In genomic region chr11:33160147-33160546, GRCh38 we compare ENCODE assay signal across 8 cellular contexts. TPM values are rescaled to one million over a fixed set of nuclear protein-coding genes. Genes with fewer than 3 reads are reported as not detected.
A peak's percentile ranks its signal among the peaks of the same experiment; 100 is the strongest.
DNase-seq lines count a peak whose midpoint lies in the region; ATAC-seq, FAIRE-seq and TF ChIP-seq lines count a peak whose summit lies in the region.

No MANE protein-coding gene starts in this region.

- H3K4me3 ChIP-seq in K562 (peak overlapping the region; percentile 73), HepG2 (replicated peaks in 1 of 3; ENCODE audit: insufficient read depth in 1 of 3, low read depth in 2 of 3, low read length in 3 of 3) (peak overlapping the region; percentile 76 to 96 (median 83); a peak in 5 of 6 replicates), transverse colon (peak overlapping the region in 3 of 4 donors; percentile 60 to 89 (median 77))

- TF ChIP-seq CTCF in K562 (IDR thresholded peaks at IDR 0.05 in 2 of 3, conservative IDR thresholded peaks at IDR 0.05 in 1 of 3; ENCODE audit: insufficient read depth in 2 of 3, low read depth in 1 of 3, low read length in 3 of 3) (no peak), HepG2 (CRISPR knock-in tag; IDR thresholded peaks at IDR 0.05) (no peak), transverse colon (IDR thresholded peaks at IDR 0.05) (no peak), omental fat pad (IDR thresholded peaks at IDR 0.05) (no peak)

- TF ChIP-seq RAD21 in K562 (CRISPR knock-in tag; conservative IDR thresholded peaks at IDR 0.05 in 1 of 2, IDR thresholded peaks at IDR 0.05 in 1 of 2) = no peak
- TF ChIP-seq RAD21 in HepG2 (CRISPR knock-in tag; IDR thresholded peaks at IDR 0.05) = no peak

- no peaks in the 10 kb centered on the region for H3K27me3 ChIP-seq in K562 (ENCODE audit: control insufficient read depth in 2 of 2, insufficient read depth in 2 of 2, low read length in 2 of 2)
- no peaks in the 10 kb centered on the region for H3K27me3 ChIP-seq in HepG2 (ENCODE audit: control insufficient read depth in 1 of 2, insufficient read depth in 2 of 2, low read length in 2 of 2)
- no peaks in the 10 kb centered on the region for H3K27me3 ChIP-seq in transverse colon

- H2AFZ ChIP-seq in K562 (ENCODE audit: low read depth, low read length) (no peak overlapping the region), HepG2 (ENCODE audit: low read length) (no peak overlapping the region)

- peaks cover 32% of the 10 kb centered on the region for H3K36me3 ChIP-seq in K562 (ENCODE audit: control insufficient read depth, insufficient read depth, low read length)
- H3K36me3 ChIP-seq in HepG2 (replicated peaks in 1 of 2; ENCODE audit: control insufficient read depth in 1 of 2, insufficient read depth in 2 of 2, low read length in 2 of 2) = no peaks in the 10 kb centered on the region
- H3K36me3 ChIP-seq in transverse colon = no peaks in the 10 kb centered on the region

- POLR2A ChIA-PET in K562 (lab: Yijun Ruan, JAX) = interaction anchor here (0.7 to 2.3 kb wide), 7 partner anchors 10 to 167 kb away, joined by 3 to 6 read pairs (median 4); partner anchors contain the start of gene TCP11L1
- POLR2A ChIA-PET in HepG2 (lab: Yijun Ruan, JAX) = interaction anchor here (0.9 to 1.9 kb wide), 2 partner anchors 121 to 144 kb away, joined by 3 to 6 read pairs; partner anchors contain the start of gene DEPDC7

- H3K9me1 ChIP-seq in K562 (ENCODE audit: control insufficient read depth, insufficient read depth, low read length) = no peaks in the 10 kb centered on the region

- H3K9me3 ChIP-seq in K562 (replicated peaks; ENCODE audit: control insufficient read depth, insufficient read depth, low read depth, low read length) = peaks cover 4% of the 10 kb centered on the region; the same call in 1 of the 2 replicates
- no peaks in the 10 kb centered on the region for H3K9me3 ChIP-seq in HepG2 (ENCODE audit: low read length)
- H3K9me3 ChIP-seq in transverse colon = no peaks in the 10 kb centered on the region

- H3K9ac ChIP-seq in K562 (ENCODE audit: insufficient read depth in 1 of 2, low read depth in 2 of 2, low read length in 2 of 2) (peak overlapping the region in 1 of 2 experiments; percentile 97; a peak in 3 of 4 replicates), HepG2 (ENCODE audit: insufficient read depth, low read depth, low read length) (peak overlapping the region; percentile 91)

- no peak for FAIRE-seq in K562 (lab: Jason Lieb, UNC)
- peak; percentile 48 for FAIRE-seq in HepG2 (lab: Jason Lieb, UNC)

- peak; percentile 36 for DNase-seq in SIG-M5 treated with dmso at 0.1 percent for 504 hours (lab: John Stamatoyannopoulos, UW; ENCODE audit: unreplicated experiment)
- no peak for DNase-seq in SIG-M5 (lab: John Stamatoyannopoulos, UW)
- DNase-seq in NCI-H2227 (lab: John Stamatoyannopoulos, UW; ENCODE audit: unreplicated experiment) = peak; percentile 74
- peak in 1 of 4 experiments; percentile 58 for DNase-seq in K562 (ENCODE audit: extremely low read depth in 1 of 4, low spot score in 3 of 4)
- DNase-seq in HepG2 (ENCODE audit: low spot score) = peak; percentile 26
- no peak for DNase-seq in transverse colon
- DNase-seq in omental fat pad (ENCODE audit: low spot score) = no peak

- TF ChIP-seq EP300 in K562 (IDR thresholded peaks at IDR 0.05; ENCODE audit: low read length) (no peak), HepG2 (IDR thresholded peaks at IDR 0.05; ENCODE audit: low read depth in 2 of 2, low read length in 2 of 2) (no peak), HepG2 (CRISPR knock-in tag; IDR thresholded peaks at IDR 0.05; ENCODE audit: borderline replicate concordance) (no peak), transverse colon (IDR thresholded peaks at IDR 0.05; ENCODE audit: low read depth) (no peak)

- intact Hi-C loops in K562 (cut with micrococcal nuclease) (loop anchor here (2.0 kb wide), 2 partner anchors 99 to 577 kb away; partner anchors contain the start of gene CD59), HepG2 (cut with micrococcal nuclease; ENCODE audit: unreplicated experiment) (loop anchor here (2.0 to 5.0 kb wide), 3 partner anchors 51 to 268 kb away; partner anchors contain the start of genes HIPK3 and QSER1), transverse colon (cut with DNase I; ENCODE audit: low total_unique reads) (no loop called here)

- peak overlapping the region; percentile 92 for H3K4me2 ChIP-seq in K562 (ENCODE audit: insufficient read depth, low read length)
- peak overlapping the region; percentile 84 for H3K4me2 ChIP-seq in HepG2 (ENCODE audit: low read depth, low read length)

- no peak for TF ChIP-seq POLR2A in K562 (conservative IDR thresholded peaks at IDR 0.05)
- no peak for TF ChIP-seq POLR2A in HepG2 (IDR thresholded peaks at IDR 0.05; ENCODE audit: insufficient read depth in 1 of 2, low read depth in 2 of 2, low read length in 2 of 2)
- TF ChIP-seq POLR2A in transverse colon (IDR thresholded peaks at IDR 0.05) = no peak

- in situ Hi-C loops in K562 (cut with MboI) (no loop called here), HepG2 (cut with HindIII; ENCODE audit: extremely low pct_ligation_motif_present, low pct_unique_long_range_greater_than_20kb) (loop anchor here (10.0 kb wide), 1 partner anchor 525 kb away; no protein-coding TSS in a partner anchor), transverse colon (cut with MboI; ENCODE audit: low pct_ligation_motif_present in 1 of 4, low pct_unique_long_range_greater_than_20kb in 1 of 4, low sequenced_read_pairs in 3 of 4) (loop anchor here in 3 of 4 donors (10.0 to 25.0 kb wide), 2 partner anchors 175 to 577 kb away; partner anchors contain the start of gene CD59 (in 2 of the 3))

- H3K27ac ChIP-seq in K562 (ENCODE audit: extremely low read depth, low read depth, low read length) = peak overlapping the region; percentile 96
- H3K27ac ChIP-seq in HepG2 (ENCODE audit: extremely low read length, insufficient read depth, low read length) = peak overlapping the region; percentile 86
- H3K27ac ChIP-seq in transverse colon = peak overlapping the region in 3 of 4 donors; percentile 80 to 88 (median 82)

- CTCF ChIA-PET in K562 (lab: Yijun Ruan, JAX; ENCODE audit: low intra/inter-chr PET ratio) = no interaction called here
- CTCF ChIA-PET in HepG2 (lab: Yijun Ruan, JAX; ENCODE audit: low intra/inter-chr PET ratio, low total read pairs) = no interaction called here

- BruUV-seq in K562 (replicated peaks; lab: Mats Ljungman, UMichigan) = no TSS peak
- BruUV-seq in HepG2 (replicated peaks; lab: Mats Ljungman, UMichigan) = no TSS peak

- ATAC-seq in K562 = peak; percentile 47
- ATAC-seq in HepG2 = no peak
- ATAC-seq in omental fat pad (ENCODE audit: low FRiP score) = no peak
- ATAC-seq in GM19452 (IDR thresholded peaks at IDR 0.05; ENCODE audit: unreplicated experiment) = no peak

- peaks cover 15 to 18% of the 10 kb centered on the region in 2 experiments for H3K4me1 ChIP-seq in K562 (replicated peaks in 1 of 2; ENCODE audit: control insufficient read depth in 2 of 2, insufficient read depth in 2 of 2, low read length in 2 of 2)
- peaks cover 52% of the 10 kb centered on the region for H3K4me1 ChIP-seq in HepG2 (ENCODE audit: insufficient read depth, low read length)
- H3K4me1 ChIP-seq in transverse colon = peaks cover 5 to 43% (median 18%) of the 10 kb centered on the region in 4 donors

- WGBS in K562 (ENCODE audit: insufficient coverage, low coverage, missing lambda C conversion rate) = 0% methylated on average over 8 of the region's 8 CpGs
- WGBS in HepG2 (ENCODE audit: low lambda C conversion rate) = 7% methylated on average over 8 of the region's 8 CpGs
- 4 to 6% methylated on average over 7 to 8 of the region's 8 CpGs for WGBS in transverse colon (ENCODE audit: low coverage in 1 of 2), 2 donors

- H4K20me1 ChIP-seq in K562 (replicated peaks; ENCODE audit: control insufficient read depth, insufficient read depth, low read length) (peaks cover 24% of the 10 kb centered on the region), HepG2 (ENCODE audit: insufficient read depth, low read length) (peaks cover 32% of the 10 kb centered on the region)

- H3K79me2 ChIP-seq in K562 (ENCODE audit: control insufficient read depth, insufficient read depth, low read length) (peaks cover 69% of the 10 kb centered on the region), HepG2 (ENCODE audit: insufficient read depth, low read length) (peaks cover 65% of the 10 kb centered on the region)

RNA-seq across cellular contexts. Expression of gene CSTF3, which starts 1.1 kb away (rescaled TPM):
- 54.9 and 143 TPM in 2 replicates for total RNA-seq in K562 (2011; cell fraction: chromatin; rRNA removed; ENCODE audit: low replicate concordance)
- 31.2 and 37.0 TPM in 2 replicates for total RNA-seq in K562 (2011; cell fraction: nucleolus; rRNA removed)
- 72.7 and 85.7 TPM in 2 replicates for total RNA-seq in K562 (2011; cell fraction: nucleoplasm; rRNA removed)
- 33.6 and 37.0 TPM in 2 replicates for total RNA-seq in K562 (2014; rRNA removed)
- 53.7 and 66.3 TPM in 2 replicates for total RNA-seq in K562 (2014; rRNA removed; fragmentation: Illumina TruSeq; extraction: Trizol)
- total RNA-seq in K562 (2015; rRNA removed; fragmentation: Illumina TruSeq; extraction: Trizol) = 46.1 and 47.7 TPM in 2 replicates
- 47.8 and 60.7 TPM in 2 replicates for total RNA-seq in K562 (2021)
- polyA plus RNA-seq in K562 (2011; rRNA removed) = 61.7 and 63.8 TPM in 2 replicates
- 9.8 and 29.4 TPM in 2 replicates for polyA plus RNA-seq in K562 (2011; cell fraction: cytosol; rRNA removed)
- 102 and 157 TPM in 2 replicates for polyA plus RNA-seq in K562 (2011; cell fraction: nucleus; rRNA removed)
- polyA plus RNA-seq in K562 (2012) = 47.3 and 108 TPM in 2 replicates
- 55.6 and 61.0 TPM in 2 replicates for polyA plus RNA-seq in K562 (2014; fragmentation: Illumina TruSeq; extraction: Trizol)
- polyA plus RNA-seq in K562 (2014; fragmentation: Nextera tagmentation; extraction: Ambion mirVana) = 10 to 100 TPM; 71.1 to 83.3 TPM
- 101 and 111 TPM in 2 replicates for polyA plus RNA-seq in K562 (2014; rRNA removed)
- 57.6 and 60.5 TPM in 2 replicates for polyA minus RNA-seq in K562 (2011; rRNA and poly(A)+ RNA removed)
- polyA minus RNA-seq in K562 (2011; cell fraction: cytosol; rRNA and poly(A)+ RNA removed) = 9.4 and 11.6 TPM in 2 replicates
- polyA minus RNA-seq in K562 (2011; cell fraction: nucleus; rRNA and poly(A)+ RNA removed) = 90.7 and 164 TPM in 2 replicates
- total RNA-seq in HepG2 (2016; rRNA removed; fragmentation: Illumina TruSeq; extraction: Trizol) = 43.6 and 53.0 TPM in 2 replicates
- 7.4 and 8.8 TPM in 2 replicates for total RNA-seq in HepG2 (2016; cell fraction: cytosol; rRNA removed; fragmentation: Illumina TruSeq; extraction: Trizol; ENCODE audit: low read depth)
- 43.7 and 51.2 TPM in 2 replicates for total RNA-seq in HepG2 (2016; cell fraction: insoluble cytoplasmic fraction; rRNA removed; fragmentation: Illumina TruSeq; extraction: Trizol)
- 10.1 and 11.1 TPM in 2 replicates for total RNA-seq in HepG2 (2016; cell fraction: membrane; rRNA removed; fragmentation: Illumina TruSeq; extraction: Trizol)
- 71.1 and 72.8 TPM in 2 replicates for total RNA-seq in HepG2 (2016; cell fraction: nucleus; rRNA removed; fragmentation: Illumina TruSeq; extraction: Trizol)
- polyA plus RNA-seq in HepG2 (2011; rRNA removed) = 16.8 and 21.5 TPM in 2 replicates
- polyA plus RNA-seq in HepG2 (2011; cell fraction: cytosol; rRNA removed) = 8.6 and 13.6 TPM in 2 replicates
- 17.7 and 23.0 TPM in 2 replicates for polyA plus RNA-seq in HepG2 (2011; cell fraction: nucleus; rRNA removed)
- 27.3 and 36.2 TPM in 2 replicates for polyA plus RNA-seq in HepG2 (2012)
- 3.0 and 3.5 TPM in 2 replicates for polyA plus RNA-seq in HepG2 (2016; cell fraction: cytosol; fragmentation: Illumina TruSeq; extraction: Trizol; ENCODE audit: low read depth)
- polyA plus RNA-seq in HepG2 (2016; cell fraction: insoluble cytoplasmic fraction; fragmentation: Illumina TruSeq; extraction: Trizol; ENCODE audit: low read depth) = 49.9 and 56.7 TPM in 2 replicates
- polyA plus RNA-seq in HepG2 (2016; cell fraction: membrane; fragmentation: Illumina TruSeq; extraction: Trizol; ENCODE audit: low read depth) = 6.4 and 6.9 TPM in 2 replicates
- polyA plus RNA-seq in HepG2 (2016; cell fraction: nucleus; fragmentation: Illumina TruSeq; extraction: Trizol; ENCODE audit: insufficient read depth, low read depth) = 52.1 and 58.8 TPM in 2 replicates
- polyA minus RNA-seq in HepG2 (2011; rRNA and poly(A)+ RNA removed; ENCODE audit: low replicate concordance) = 33.2 and 45.3 TPM in 2 replicates
- 12.4 and 13.6 TPM in 2 replicates for polyA minus RNA-seq in HepG2 (2011; cell fraction: cytosol; rRNA and poly(A)+ RNA removed)
- 158 and 171 TPM in 2 replicates for polyA minus RNA-seq in HepG2 (2011; cell fraction: nucleus; rRNA and poly(A)+ RNA removed)
- 100 to 1,000 TPM in 1 of 4 donors, 10 to 100 TPM in 2, 1 to 10 TPM in 1; 2.2 to 167 (median 14.2) TPM for total RNA-seq in transverse colon
- 10 to 100 TPM in 2 of 4 donors, 1 to 10 TPM in 2; 7.9 to 22.1 (median 11.4) TPM for total RNA-seq in omental fat pad

Comparison
In these comparisons a context has a peak if more than half of its experiments do, and no peak if none do; other contexts are left out.
1. DNase-seq: peak in SIG-M5 treated with dmso at 0.1 percent for 504 hours (single experiment), NCI-H2227 (single experiment) and HepG2 (single experiment); none in SIG-M5 (single experiment), transverse colon (single experiment) and omental fat pad (single experiment).
2. Peak in every context shown above with its lines, with median percentiles within 50 percentile points of each other: H3K27ac ChIP-seq and H3K4me3 ChIP-seq.